ENCODE assay signal across 1 cellular context in the genomic region with DNA sequence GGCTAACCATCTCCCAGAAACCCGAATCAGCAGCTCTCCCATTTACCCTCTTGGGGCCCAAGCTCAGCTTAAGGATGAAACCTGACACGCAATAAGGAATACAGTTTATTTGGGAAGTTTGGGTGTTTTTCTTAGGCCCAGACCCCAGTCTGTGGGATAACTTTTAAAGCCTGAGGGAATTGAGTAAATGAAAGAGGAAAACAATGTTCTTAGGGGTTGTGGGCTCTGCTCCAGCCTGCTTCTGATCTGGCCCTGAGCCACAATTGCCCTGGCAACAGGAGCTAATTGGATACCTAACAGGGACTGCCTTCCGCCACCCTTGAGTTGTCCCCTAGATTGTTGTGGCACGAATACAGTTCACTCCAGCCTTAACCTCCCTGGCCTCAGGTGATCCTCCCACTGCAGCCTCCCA.
TF ChIP-seq lines count a peak whose summit lies in the region.

No MANE protein-coding gene starts in this region.

TF ChIP-seq in K562, 482 proteins besides CTCF, POLR2A, EP300 and RAD21:
- TF ChIP-seq FOXA3 (CRISPR knock-in tag; conservative IDR thresholded peaks at IDR 0.05 in 1 of 2, IDR thresholded peaks at IDR 0.05 in 1 of 2), result no peak
- peak; percentile 16 for TF ChIP-seq NFIC (IDR thresholded peaks at IDR 0.05)
